Comparison of ENCODE assay signal across 31 cellular contexts in the genomic region with DNA sequence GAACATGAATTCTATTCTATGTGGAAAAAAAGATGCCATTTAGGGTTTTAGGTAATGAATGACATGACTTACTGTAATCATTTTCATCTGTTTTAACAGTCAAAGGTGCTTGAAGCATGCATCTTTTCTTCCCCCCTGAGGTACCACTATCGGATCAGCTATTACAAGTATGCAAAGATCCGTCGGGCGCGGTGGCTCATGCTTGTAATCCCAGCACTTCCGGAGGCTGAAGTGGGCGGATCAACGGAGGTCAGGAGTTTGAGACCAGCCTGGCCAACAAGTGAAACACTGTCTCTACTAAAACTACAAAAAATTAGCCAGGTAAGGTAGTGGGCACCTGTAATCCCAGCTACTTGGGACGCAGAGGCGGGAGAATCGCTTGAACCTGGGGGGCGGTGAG.
A peak's percentile ranks its signal among the peaks of the same experiment; 100 is the strongest.
DNase-seq lines count a peak whose midpoint lies in the region; ATAC-seq lines count a peak whose summit lies in the region.
"Had no signal": no experiment of that assay in that cellular context is flagged by ENCODE, and none has a peak within 500 bp of the region (broad histone marks: within the 10 kb centered on the region; RNA-seq: fewer than 3 reads in every experiment).

No MANE protein-coding gene starts in this region.

- H2BK120ac ChIP-seq in trophoblast cell (ENCODE audit: insufficient read depth, low read length, poor library complexity): no peak overlapping the region

- no peak for ATAC-seq in stimulated activated effector memory CD8-positive, alpha-beta T cell treated with anti-CD3 and anti-CD28 coated beads, Interleukin-12 subunit alpha, Interleukin-12 subunit beta, amount 100 ng/mL, for 72 hours
- ATAC-seq in HG02981 (IDR thresholded peaks at IDR 0.05; ENCODE audit: unreplicated experiment): no peak
- ATAC-seq: A549; CD8-positive, alpha-beta T cell had no signal

- H3K36me3 Mint-ChIP-seq in stimulated activated effector memory CD8-positive, alpha-beta T cell treated with anti-CD3 and anti-CD28 coated beads, Interleukin-12 subunit alpha, Interleukin-12 subunit beta, amount 100 ng/mL, for 72 hours: no peaks in the 10 kb centered on the region

- H3K23ac ChIP-seq in trophoblast cell (ENCODE audit: low read length): no peak overlapping the region

- no peaks in the 10 kb centered on the region for H3K9me3 Mint-ChIP-seq in stimulated activated effector memory CD8-positive, alpha-beta T cell treated with anti-CD3 and anti-CD28 coated beads, Interleukin-12 subunit alpha, Interleukin-12 subunit beta, amount 100 ng/mL, for 72 hours

- no peak overlapping the region for H3K27ac ChIP-seq in trophoblast cell (ENCODE audit: low read depth, low read length)
- H3K27ac ChIP-seq: 22Rv1; A549; BLaER1; BLaER1 treated with 17β-estradiol and CSF1 and Interleukin-3, amounts not matched to agents 10 nM and 100 nM; C4-2B had no signal

- no peak overlapping the region for H2AK5ac ChIP-seq in trophoblast cell (ENCODE audit: low read length)

- H2BK12ac ChIP-seq in trophoblast cell (ENCODE audit: low read length): no peak overlapping the region

- no peak overlapping the region for H3K4ac ChIP-seq in trophoblast cell (ENCODE audit: low read depth, low read length)

- no peaks in the 10 kb centered on the region for H3K36me3 ChIP-seq in trophoblast cell (ENCODE audit: control insufficient read depth in 1 of 2, insufficient read depth in 2 of 2, low read length in 2 of 2)
- H3K36me3 ChIP-seq: BE2C, BLaER1 had no signal

- H2AFZ ChIP-seq in trophoblast cell (ENCODE audit: insufficient read depth, low read length, poor library complexity): no peak overlapping the region

- no peaks in the 10 kb centered on the region for H3K27me3 ChIP-seq in trophoblast cell (ENCODE audit: insufficient read depth, low read length)
- H3K27me3 ChIP-seq: BE2C; BLaER1; BLaER1 treated with 17β-estradiol and CSF1 and Interleukin-3, amounts not matched to agents 10 nM and 100 nM had no signal

- no CpG with 5 or more reads among the region's 12 CpGs for WGBS in trophoblast cell (ENCODE audit: extremely low coverage, insufficient coverage, insufficient read length)

- no peaks in the 10 kb centered on the region for H3K79me1 ChIP-seq in trophoblast cell (ENCODE audit: low read length)

- H3K4me1 Mint-ChIP-seq in stimulated activated effector memory CD8-positive, alpha-beta T cell treated with anti-CD3 and anti-CD28 coated beads, Interleukin-12 subunit alpha, Interleukin-12 subunit beta, amount 100 ng/mL, for 72 hours: no peaks in the 10 kb centered on the region
- H3K4me1 Mint-ChIP-seq: B cell; CD14-positive monocyte; CD4-positive, alpha-beta memory T cell; CD4-positive, CD25-positive, alpha-beta regulatory T cell; CD8-positive, alpha-beta memory T cell had no signal

- H3K79me2 ChIP-seq in trophoblast cell (ENCODE audit: control insufficient read depth, insufficient read depth, low read length, poor library complexity): no peaks in the 10 kb centered on the region

- no peak overlapping the region for H3K4me3 ChIP-seq in trophoblast cell (ENCODE audit: low read depth, low read length)
- H3K4me3 ChIP-seq: A549; BLaER1; BLaER1 treated with 17β-estradiol and CSF1 and Interleukin-3, amounts not matched to agents 10 nM and 100 nM had no signal

- no peak overlapping the region for H4K8ac ChIP-seq in trophoblast cell (ENCODE audit: low read depth, low read length)

- DNase-seq in trophoblast cell (peak; percentile 48 to 65), GOT3 (lab: John Stamatoyannopoulos, UW) (no peak)
- DNase-seq in stimulated activated effector memory CD8-positive, alpha-beta T cell treated with anti-CD3 and anti-CD28 coated beads, Interleukin-12 subunit alpha, Interleukin-12 subunit beta, amount 100 ng/mL, for 72 hours (ENCODE audit: low spot score in 2 of 2): no peak
- DNase-seq: 8988T; ACHN; AML-193; BE2C; C1 segment of cervical spinal cord; Caco-2; Calu3; CD4-positive, alpha-beta memory T cell; CD4-positive, alpha-beta T cell; CD4-positive, CD25-positive, alpha-beta regulatory T cell; CD8-positive, alpha-beta memory T cell; CD8-positive, alpha-beta T cell; COR-L47; DMS 273 treated with DMSO at 0.1 percent for 48 hours; DMS153; DMS53; DMS79; DMS79 treated with DMSO at 0.1 percent for 48 hours; DND-41; EL had no signal

- no peak overlapping the region for H3K14ac ChIP-seq in trophoblast cell (ENCODE audit: low read length)

- no peak overlapping the region for H3K4me2 ChIP-seq in trophoblast cell (ENCODE audit: low read length)
- H3K4me2 ChIP-seq: A549; BLaER1; BLaER1 treated with 17β-estradiol and CSF1 and Interleukin-3, amounts not matched to agents 10 nM and 100 nM had no signal

- peak overlapping the region; percentile 46 for H3K27ac Mint-ChIP-seq in stimulated activated effector memory CD8-positive, alpha-beta T cell treated with anti-CD3 and anti-CD28 coated beads, Interleukin-12 subunit alpha, Interleukin-12 subunit beta, amount 100 ng/mL, for 72 hours
- H3K27ac Mint-ChIP-seq: B cell; CD4-positive, alpha-beta memory T cell; CD4-positive, alpha-beta T cell; CD4-positive, CD25-positive, alpha-beta regulatory T cell; CD8-positive, alpha-beta memory T cell; CD8-positive, alpha-beta T cell had no signal

- no peak overlapping the region for H4K91ac ChIP-seq in trophoblast cell (ENCODE audit: low read depth, low read length)

- no peak overlapping the region for H3K4me3 Mint-ChIP-seq in stimulated activated effector memory CD8-positive, alpha-beta T cell treated with anti-CD3 and anti-CD28 coated beads, Interleukin-12 subunit alpha, Interleukin-12 subunit beta, amount 100 ng/mL, for 72 hours
- H3K4me3 Mint-ChIP-seq: B cell; CD14-positive monocyte; CD4-positive, alpha-beta memory T cell; CD4-positive, alpha-beta T cell; CD4-positive, CD25-positive, alpha-beta regulatory T cell; CD8-positive, alpha-beta memory T cell; CD8-positive, alpha-beta T cell had no signal

- no peak overlapping the region for H3K18ac ChIP-seq in trophoblast cell (ENCODE audit: low read length)

- H3K9ac ChIP-seq in trophoblast cell (ENCODE audit: low read length): no peak overlapping the region
- H3K9ac ChIP-seq: BLaER1; BLaER1 treated with 17β-estradiol and CSF1 and Interleukin-3, amounts not matched to agents 10 nM and 100 nM had no signal

- H4K12ac ChIP-seq in trophoblast cell (ENCODE audit: low read depth, low read length): no peak overlapping the region

- H3K4me1 ChIP-seq in trophoblast cell (ENCODE audit: control insufficient read depth in 1 of 2, insufficient read depth in 2 of 2, low read length in 2 of 2): no peaks in the 10 kb centered on the region
- H3K4me1 ChIP-seq: A549; BE2C; BLaER1; BLaER1 treated with 17β-estradiol and CSF1 and Interleukin-3, amounts not matched to agents 10 nM and 100 nM; Caco-2 had no signal

- no peak overlapping the region for H2BK5ac ChIP-seq in trophoblast cell (ENCODE audit: low read depth, low read length, poor library complexity)

- no peaks in the 10 kb centered on the region for H3K9me3 ChIP-seq in trophoblast cell (ENCODE audit: insufficient read depth, low read depth, low read length)
- H3K9me3 ChIP-seq: A549; BE2C; BLaER1; BLaER1 treated with 17β-estradiol and CSF1 and Interleukin-3, amounts not matched to agents 10 nM and 100 nM; Caco-2 had no signal

Comparison
In these comparisons a context has a peak if more than half of its experiments do, and no peak if none do; other contexts are left out.
1. DNase-seq: peak in trophoblast cell (2 of 2); none in stimulated activated effector memory CD8-positive, alpha-beta T cell treated with anti-CD3 and anti-CD28 coated beads, Interleukin-12 subunit alpha, Interleukin-12 subunit beta, amount 100 ng/mL, for 72 hours (0 of 2) and GOT3 (single experiment).